Comparison of ENCODE assay signal across 8 cellular contexts in the genomic region with DNA sequence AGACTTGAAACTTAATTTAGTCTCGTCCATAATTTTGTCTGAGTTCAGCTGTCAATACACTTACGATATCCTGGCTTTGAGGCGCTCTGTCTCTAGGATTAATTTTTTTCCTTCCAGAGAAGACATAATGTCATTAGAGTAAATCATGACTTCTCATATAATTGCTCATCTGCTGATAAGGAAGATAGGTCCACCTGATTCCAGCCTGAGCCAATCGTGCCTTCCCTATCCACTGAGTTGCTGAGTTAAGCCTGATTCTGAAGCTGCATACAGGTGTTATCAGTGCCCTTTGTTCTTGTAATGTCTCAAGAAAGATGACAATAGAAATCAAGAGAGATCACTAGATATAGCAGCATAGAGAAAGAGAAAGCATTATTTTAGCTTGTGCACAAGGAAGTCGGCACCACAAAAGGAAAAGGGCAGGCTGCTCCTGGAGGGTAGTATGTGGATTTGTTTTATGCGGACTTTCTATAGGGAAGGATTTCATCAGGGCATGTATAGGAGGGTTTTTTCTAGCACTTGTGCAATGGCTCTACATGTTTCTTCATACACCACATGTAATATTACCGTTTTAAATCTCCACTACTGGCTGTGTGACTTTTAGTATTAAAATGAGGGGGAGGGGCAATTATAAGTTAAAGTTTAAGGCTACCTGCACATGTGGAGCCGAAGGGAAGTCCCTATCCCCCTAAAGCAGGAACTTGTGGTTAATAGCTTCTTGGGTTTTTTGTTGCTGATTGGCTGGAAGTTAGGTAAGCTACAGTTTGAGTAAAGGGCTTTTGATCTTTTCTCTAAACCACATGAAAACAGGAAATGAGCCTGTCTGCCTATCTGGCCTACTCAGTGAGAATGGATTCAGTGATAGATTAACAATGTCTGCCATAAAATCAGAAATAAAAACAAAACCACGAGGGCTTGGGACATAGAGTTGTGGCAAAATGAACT.
DNase-seq lines count a peak whose midpoint lies in the region; ATAC-seq, FAIRE-seq and TF ChIP-seq lines count a peak whose summit lies in the region.

No MANE protein-coding gene starts in this region.

- intact Hi-C loops in thyroid gland (cut with DNase I), result no loop called here

- H3K36me3 ChIP-seq in thyroid gland, result no peaks in the 10 kb centered on the region

- no peak for TF ChIP-seq CTCF in thyroid gland (IDR thresholded peaks at IDR 0.05)

- H3K27me3 Mint-ChIP-seq in T-cell, result no peaks in the 10 kb centered on the region
- no peaks in the 10 kb centered on the region for H3K27me3 Mint-ChIP-seq in effector memory CD8-positive, alpha-beta T cell

- no peak overlapping the region for H3K27ac ChIP-seq in thyroid gland

- POLR2A ChIA-PET in T-cell (lab: Charles Lee), result interaction anchor here in 1 of 2 donors (0.6 kb wide), 1 partner anchor 976 kb away, joined by 3 read pairs; no protein-coding TSS in a partner anchor

- ATAC-seq in HG03108 (IDR thresholded peaks at IDR 0.05; ENCODE audit: unreplicated experiment) (peak; percentile 97), T-cell (replicated peaks in 1 of 4) (peak; percentile 94 to 98 (median 96))
- ATAC-seq in effector memory CD8-positive, alpha-beta T cell (replicated peaks), result peak; percentile 95

- no peak for TF ChIP-seq POLR2A in thyroid gland (IDR thresholded peaks at IDR 0.05)

- DNase-seq in AML-193 (lab: John Stamatoyannopoulos, UW) (peak; percentile 82 to 87), GM19239 (ENCODE audit: insufficient read length, low spot score) (peak; percentile 27), T-cell (peak in 32 of 34 experiments; percentile 7 to 75 (median 49)), epidermal melanocyte (ENCODE audit: insufficient read length, low spot score) (no peak), thyroid gland (no peak), COLO829 (ENCODE audit: low spot score) (no peak)
- DNase-seq in effector memory CD8-positive, alpha-beta T cell, result peak; percentile 37 to 49 (median 40)

- no peaks in the 10 kb centered on the region for H3K9me3 ChIP-seq in thyroid gland

- H3K36me3 Mint-ChIP-seq in T-cell, result peaks cover 32% of the 10 kb centered on the region
- H3K36me3 Mint-ChIP-seq in effector memory CD8-positive, alpha-beta T cell (ENCODE audit: insufficient read depth), result peaks cover 10% of the 10 kb centered on the region

- peak overlapping the region; percentile 69 to 83 (median 81) for H3K4me3 Mint-ChIP-seq in T-cell
- peak overlapping the region; percentile 62 for H3K4me3 Mint-ChIP-seq in effector memory CD8-positive, alpha-beta T cell

- CTCF ChIA-PET in T-cell (lab: Charles Lee), result interaction anchor here (0.9 to 1.2 kb wide), 3 partner anchors 29 to 77 kb away, joined by 3 to 5 read pairs (median 3); no protein-coding TSS in a partner anchor

- WGBS in thyroid gland, 2 donors, result 80 to 82% methylated on average over 9 of the region's 9 CpGs

- peak; percentile 35 for FAIRE-seq in GM19239 (lab: Jason Lieb, UNC)

- H3K4me3 ChIP-seq in thyroid gland (replicated peaks in 1 of 3), result no peak overlapping the region

- H3K4me1 ChIP-seq in thyroid gland, result no peaks in the 10 kb centered on the region

- H3K9me3 Mint-ChIP-seq in T-cell, result peaks cover 18 to 54% (median 30%) of the 10 kb centered on the region in 3 donors
- H3K9me3 Mint-ChIP-seq in effector memory CD8-positive, alpha-beta T cell, result peaks cover 8 to 15% of the 10 kb centered on the region in 2 donors

- H3K27ac Mint-ChIP-seq in T-cell, result peak overlapping the region; percentile 95 to 96
- peak overlapping the region; percentile 71 to 86 for H3K27ac Mint-ChIP-seq in effector memory CD8-positive, alpha-beta T cell

- H3K4me1 Mint-ChIP-seq in T-cell, result peaks cover 43 to 49% (median 44%) of the 10 kb centered on the region in 3 donors
- peaks cover 14 to 21% of the 10 kb centered on the region in 2 donors for H3K4me1 Mint-ChIP-seq in effector memory CD8-positive, alpha-beta T cell (ENCODE audit: low read depth in 2 of 2)

- H3K27me3 ChIP-seq in thyroid gland, result no peaks in the 10 kb centered on the region

Comparison
In these comparisons a context has a peak if more than half of its experiments do, and no peak if none do; other contexts are left out.
1. DNase-seq: peak in AML-193 (2 of 2), GM19239 (single experiment), T-cell (32 of 34) and effector memory CD8-positive, alpha-beta T cell (3 of 3); none in epidermal melanocyte (single experiment), thyroid gland (0 of 2) and COLO829 (single experiment).
2. Peak in every context shown above with its lines, with median percentiles within 50 percentile points of each other: ATAC-seq.